ENCODE assay signal across 8 cellular contexts in the genomic region with DNA sequence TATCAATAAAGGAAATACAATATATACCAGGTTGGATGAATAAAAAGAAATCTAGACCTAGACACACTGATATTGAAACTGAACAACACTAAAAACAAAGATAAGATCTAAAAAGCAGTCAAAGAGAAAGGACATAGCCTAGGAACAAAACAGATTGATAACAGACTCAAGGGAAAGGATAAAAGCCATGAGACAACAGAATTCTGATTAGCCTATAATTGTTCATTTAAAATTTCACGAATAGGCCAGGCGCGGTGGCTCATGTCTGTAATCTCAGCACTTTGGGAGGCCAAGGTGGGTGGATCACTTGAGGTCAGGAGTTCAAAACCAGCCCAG.
"Had no signal": no experiment of that assay in that cellular context is flagged by ENCODE, and none has a peak within 500 bp of the region (broad histone marks: within the 10 kb centered on the region; RNA-seq: fewer than 3 reads in every experiment).

No MANE protein-coding gene starts in this region.

- H3K4me3 Mint-ChIP-seq: GM23338, H9, HFFc6, IgD-negative memory B cell had no signal

- H3K4me3 ChIP-seq: GM23338 had no signal

- ATAC-seq: GM23338, HepG2 had no signal

- H3K27ac Mint-ChIP-seq: GM23338, H9, HFFc6, IgD-negative memory B cell had no signal

- DNase-seq: H9, HCEC 1CT, HFFc6, KBM-7 had no signal

- H3K4me1 Mint-ChIP-seq: GM23338, H9 had no signal

- H3K9me3 Mint-ChIP-seq: GM23338, H9, HFFc6, IgD-negative memory B cell had no signal

- H3K27ac ChIP-seq: HL-60 had no signal
